ENCODE assay signal across 31 cellular contexts in the genomic region with DNA sequence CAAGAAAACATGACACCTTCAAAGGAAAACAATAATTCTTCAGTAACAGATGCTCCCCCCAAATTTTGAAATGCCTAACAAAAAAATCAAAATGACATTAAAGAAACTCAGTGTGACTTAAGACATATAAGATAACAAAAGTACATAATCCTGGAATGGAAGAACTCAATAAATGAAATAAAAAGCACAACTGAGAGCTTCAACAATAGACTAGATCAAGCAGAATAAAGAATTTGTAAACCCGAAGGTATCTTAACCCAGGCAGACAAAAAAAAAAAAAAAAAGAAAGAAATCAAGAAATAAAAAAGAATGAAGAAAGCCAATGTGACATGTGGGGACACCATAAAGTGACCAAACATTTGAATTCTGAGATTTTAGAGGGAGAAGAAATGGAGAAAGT. TPM values are rescaled to one million over a fixed set of nuclear protein-coding genes. Genes with fewer than 3 reads are reported as not detected.
"Had no signal": no experiment of that assay in that cellular context is flagged by ENCODE, and none has a peak within 500 bp of the region (broad histone marks: within the 10 kb centered on the region; RNA-seq: fewer than 3 reads in every experiment).

No MANE protein-coding gene starts in this region.

- H3K4me2 ChIP-seq: hepatocyte had no signal

- H3K27me3 Mint-ChIP-seq: dendritic cell treated with granulocyte-macrophage colony-stimulating factor and Interleukin-4, amounts not matched to agents 40 ng/mL and 50 ng/mL, for 4 days; memory B cell; naive B cell; natural killer cell treated with Interleukin-12 subunit alpha and Interleukin-12 subunit beta and Interleukin-15 and Interleukin-18, amount 100 ng/mL, for 72 hours; stimulated activated naive B cell treated with anti-CD40 and anti-IgM and Interleukin-4, amounts not matched to agents 10 μg/mL and 1 μg/mL and 100 μg/mL, for 72 hours; stimulated activated naive CD8-positive, alpha-beta T cell treated with anti-CD3 and anti-CD28 coated beads, Interleukin-15, Interleukin-2, amounts not matched to agents 100 ng/mL and 50 ng/mL, for 24 hours had no signal

- H3K4me1 ChIP-seq: foreskin keratinocyte, gastroesophageal sphincter, heart left ventricle, pancreas, sigmoid colon, spleen, tibial nerve, upper lobe of left lung had no signal

- H2AFZ ChIP-seq: hepatocyte had no signal

- ATAC-seq: esophagus mucosa; foreskin keratinocyte; gastroesophageal sphincter; heart left ventricle; left lobe of liver; natural killer cell treated with Interleukin-12 subunit alpha and Interleukin-12 subunit beta and Interleukin-15 and Interleukin-18, amount 100 ng/mL, for 72 hours; pancreas; stimulated activated naive B cell treated with anti-CD40 and anti-IgM and Interleukin-4, amounts not matched to agents 10 μg/mL and 1 μg/mL and 100 μg/mL, for 72 hours had no signal

- H3K27me3 ChIP-seq: foreskin keratinocyte, gastroesophageal sphincter, heart left ventricle, hepatocyte, neutrophil, pancreas, sigmoid colon, spleen, tibial nerve, upper lobe of left lung had no signal

- H3K27ac Mint-ChIP-seq: dendritic cell treated with granulocyte-macrophage colony-stimulating factor and Interleukin-4, amounts not matched to agents 40 ng/mL and 50 ng/mL, for 4 days; endodermal cell; memory B cell; stimulated activated naive B cell treated with anti-CD40 and anti-IgM and Interleukin-4, amounts not matched to agents 10 μg/mL and 1 μg/mL and 100 μg/mL, for 72 hours; stimulated activated naive CD8-positive, alpha-beta T cell treated with anti-CD3 and anti-CD28 coated beads, Interleukin-15, Interleukin-2, amounts not matched to agents 100 ng/mL and 50 ng/mL, for 24 hours had no signal

- H3K4me1 Mint-ChIP-seq: endodermal cell, neural crest cell had no signal

- H3K4me3 Mint-ChIP-seq: dendritic cell treated with granulocyte-macrophage colony-stimulating factor and Interleukin-4, amounts not matched to agents 40 ng/mL and 50 ng/mL, for 4 days; endodermal cell; memory B cell; naive B cell; natural killer cell treated with Interleukin-12 subunit alpha and Interleukin-12 subunit beta and Interleukin-15 and Interleukin-18, amount 100 ng/mL, for 72 hours; neural crest cell; stimulated activated naive B cell treated with anti-CD40 and anti-IgM and Interleukin-4, amounts not matched to agents 10 μg/mL and 1 μg/mL and 100 μg/mL, for 72 hours; stimulated activated naive CD8-positive, alpha-beta T cell treated with anti-CD3 and anti-CD28 coated beads, Interleukin-15, Interleukin-2, amounts not matched to agents 100 ng/mL and 50 ng/mL, for 24 hours had no signal

- H3K4me3 ChIP-seq: gastroesophageal sphincter, heart left ventricle, hepatocyte, lung, pancreas, sigmoid colon, spleen, thoracic aorta, tibial nerve, upper lobe of left lung had no signal

- H3K27ac ChIP-seq: epithelial cell of prostate, foreskin keratinocyte, gastroesophageal sphincter, heart left ventricle, hepatocyte, neutrophil, pancreas, sigmoid colon, spleen, thoracic aorta, tibial nerve, upper lobe of left lung had no signal

- FAIRE-seq: colon, kidney, pancreas, urothelium cell line had no signal

- DNase-seq: effector CD8-positive, alpha-beta T cell; foreskin keratinocyte; heart left ventricle; kidney; naive B cell; pancreas; retina; sigmoid colon; spleen; stimulated activated CD4-positive, alpha-beta T cell treated with anti-CD3 and anti-CD28 coated beads, Interleukin-4, amount 100 ng/mL, for 4 hours; stimulated activated naive B cell treated with anti-CD40 and anti-IgM and Interleukin-4, amounts not matched to agents 10 μg/mL and 1 μg/mL and 100 μg/mL, for 72 hours; upper lobe of left lung had no signal

- H3K9me3 ChIP-seq: neutrophil, pancreas, sigmoid colon had no signal

- H3K9me3 Mint-ChIP-seq: endodermal cell had no signal

RNA-seq across cellular contexts. Expression of a gene that starts 27.7 kb away (rescaled TPM):
- total RNA-seq: endodermal cell; esophagus mucosa; left lobe of liver; liver; natural killer cell treated with Interleukin-12 subunit alpha and Interleukin-12 subunit beta and Interleukin-15 and Interleukin-18, amount 100 ng/mL, for 72 hours; pancreas; pulmonary artery endothelial cell had no signal
- polyA plus RNA-seq: foreskin keratinocyte, heart left ventricle, hepatocyte, liver had no signal
